ENCODE assay signal across 8 cellular contexts in the genomic region with DNA sequence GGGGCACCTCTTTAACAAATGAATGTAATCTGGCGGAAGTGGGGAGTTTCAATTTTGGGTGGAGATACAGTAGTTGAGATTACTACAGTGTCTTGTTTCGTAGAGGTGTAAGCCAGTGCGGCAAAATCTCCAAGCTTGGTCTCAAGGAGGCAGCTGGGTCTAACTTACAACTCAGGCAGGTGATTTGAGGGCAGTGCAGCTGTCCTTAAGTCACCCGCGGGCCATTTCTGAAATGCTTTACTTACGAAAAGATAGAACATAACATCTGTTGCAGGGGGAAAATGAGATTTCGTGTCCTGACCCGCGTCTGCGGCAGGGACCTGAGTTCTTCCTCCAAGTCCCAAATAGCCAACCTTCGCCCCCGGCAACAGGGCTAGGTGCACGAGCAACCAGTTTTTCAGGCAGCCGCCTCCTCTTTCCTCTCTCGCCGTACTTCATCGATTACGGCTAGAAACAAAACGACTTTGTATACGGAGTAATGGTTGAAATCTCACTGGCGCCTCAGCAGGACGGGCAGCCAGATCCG. TPM values are rescaled to one million over a fixed set of nuclear protein-coding genes. Genes with fewer than 3 reads are reported as not detected.
DNase-seq lines count a peak whose midpoint lies in the region; ATAC-seq and TF ChIP-seq lines count a peak whose summit lies in the region.

No MANE protein-coding gene starts in this region.

- ATAC-seq in HG03108 (IDR thresholded peaks at IDR 0.05; ENCODE audit: unreplicated experiment) (peak; percentile 36), mucosa of descending colon (peak; percentile 34), aorta (ENCODE audit: low FRiP score) (peak; percentile 50)

- intact Hi-C loops in Calu3 (cut with micrococcal nuclease; ENCODE audit: unreplicated experiment) (no loop called here), PC-9 (cut with micrococcal nuclease; ENCODE audit: unreplicated experiment) (loop anchor here (1.0 to 5.0 kb wide), 3 partner anchors 139 to 403 kb away; partner anchors contain the start of gene NEDD9), mucosa of descending colon (cut with DNase I, micrococcal nuclease) (no loop called here), aorta (cut with DNase I) (no loop called here)

- H3K27ac ChIP-seq in PC-9: peak overlapping the region; percentile 56
- no peak overlapping the region for H3K27ac ChIP-seq in ectodermal cell (ENCODE audit: insufficient read depth, low read depth, low read length, poor library complexity, severe bottlenecking)
- peak overlapping the region in 1 of 2 donors; percentile 87 for H3K27ac ChIP-seq in aorta (ENCODE audit: low read depth in 1 of 2, low read length in 2 of 2)

- CTCF ChIA-PET in Calu3 (lab: Charles Lee): interaction anchor here (0.6 to 0.7 kb wide), 2 partner anchors 56 to 604 kb away, joined by 3 to 6 read pairs; no protein-coding TSS in a partner anchor
- CTCF ChIA-PET in PC-9 (lab: Charles Lee): interaction anchor here (1.1 kb wide), 1 partner anchor 403 kb away, joined by 4 read pairs; no protein-coding TSS in a partner anchor

- DNase-seq in Calu3 (no peak), GM19238 (ENCODE audit: insufficient read length, low spot score) (peak; percentile 55), PC-9 (no peak), mucosa of descending colon (no peak), aorta (no peak), putamen (ENCODE audit: low spot score) (no peak)

- whole genome bisulfite sequencing in ectodermal cell, 2 experiments: 3 to 4% methylated on average over 23 of the region's 23 CpGs
- WGBS in aorta, 2 donors: 1 to 2% methylated on average over 23 of the region's 23 CpGs

- H3K27me3 ChIP-seq in PC-9 (ENCODE audit: insufficient read depth, low read depth) (no peaks in the 10 kb centered on the region), ectodermal cell (ENCODE audit: control insufficient read depth, insufficient read depth, low read length, poor library complexity, severe bottlenecking) (peaks cover 11% of the 10 kb centered on the region), aorta (ENCODE audit: control insufficient read depth in 1 of 2, insufficient read depth in 2 of 2, low read length in 1 of 2) (no peaks in the 10 kb centered on the region)

- H3K4me2 ChIP-seq in PC-9: peak overlapping the region; percentile 95

- BruUV-seq in Calu3 (replicated peaks; lab: Mats Ljungman, UMichigan) (TSS peak; percentile 88), PC-9 (replicated peaks; lab: Mats Ljungman, UMichigan) (TSS peak; percentile 92)

- H3K36me3 ChIP-seq in PC-9 (ENCODE audit: low read depth) (no peaks in the 10 kb centered on the region), ectodermal cell (ENCODE audit: control insufficient read depth, insufficient read depth, low read length) (no peaks in the 10 kb centered on the region), mucosa of descending colon (ENCODE audit: low read depth) (peaks cover 3% of the 10 kb centered on the region), aorta (ENCODE audit: control insufficient read depth in 1 of 2, insufficient read depth in 2 of 2, low read length in 1 of 2) (no peaks in the 10 kb centered on the region)

- H2AFZ ChIP-seq in PC-9: peak overlapping the region; percentile 93

- peak overlapping the region; percentile 76 for H3K4me3 ChIP-seq in PC-9
- H3K4me3 ChIP-seq in ectodermal cell (ENCODE audit: insufficient read depth, low read depth, low read length): peak overlapping the region; percentile 82
- peak overlapping the region; percentile 97 for H3K4me3 ChIP-seq in mucosa of descending colon
- peak overlapping the region; percentile 81 to 93 for H3K4me3 ChIP-seq in aorta (ENCODE audit: low read length in 2 of 2)

- peaks cover 25% of the 10 kb centered on the region for H3K36me3 Mint-ChIP-seq in Calu3 (ENCODE audit: insufficient read depth, unreplicated experiment)

- TF ChIP-seq CTCF in Calu3 (IDR thresholded peaks at IDR 0.05; ENCODE audit: unreplicated experiment) (no peak), PC-9 (conservative IDR thresholded peaks at IDR 0.05) (no peak), mucosa of descending colon (IDR thresholded peaks at IDR 0.05) (no peak)

- POLR2A ChIA-PET in PC-9 (lab: Charles Lee; ENCODE audit: unreplicated experiment): interaction anchor here (0.5 to 1.0 kb wide), 6 partner anchors 125 to 403 kb away, joined by 3 to 7 read pairs (median 5); partner anchors contain the start of gene NEDD9

- no peaks in the 10 kb centered on the region for H3K9me2 ChIP-seq in PC-9 (ENCODE audit: insufficient read depth)

- 0 out of 2 replicates have a peak, but pooled peaks cover 6% of the 10 kb centered on the region for H3F3A ChIP-seq in PC-9 (ENCODE audit: insufficient read depth, low read depth)

- no peaks in the 10 kb centered on the region for H3K9me3 ChIP-seq in PC-9 (ENCODE audit: insufficient read depth, low read depth)
- H3K9me3 ChIP-seq in ectodermal cell (ENCODE audit: control insufficient read depth, low read length): no peaks in the 10 kb centered on the region
- H3K9me3 ChIP-seq in mucosa of descending colon: no peaks in the 10 kb centered on the region
- H3K9me3 ChIP-seq in aorta (ENCODE audit: control insufficient read depth, low read length): no peaks in the 10 kb centered on the region

- H3K9me3 Mint-ChIP-seq in Calu3 (ENCODE audit: low read depth, unreplicated experiment): peaks cover under 1% of the 10 kb centered on the region

- H3K79me2 ChIP-seq in PC-9 (ENCODE audit: low read depth): peaks cover 39% of the 10 kb centered on the region

- H3K4me1 ChIP-seq in PC-9 (replicated peaks; ENCODE audit: insufficient read depth): 0 out of 2 replicates have a peak, but pooled peaks cover 8% of the 10 kb centered on the region
- H3K4me1 ChIP-seq in ectodermal cell (ENCODE audit: control insufficient read depth, insufficient read depth, low read length): peaks cover 9% of the 10 kb centered on the region
- peaks cover 18% of the 10 kb centered on the region for H3K4me1 ChIP-seq in mucosa of descending colon (ENCODE audit: low read depth)
- no peaks in the 10 kb centered on the region for H3K4me1 ChIP-seq in aorta (ENCODE audit: control insufficient read depth in 1 of 2, insufficient read depth in 2 of 2, low read length in 2 of 2)

- H3K4me3 Mint-ChIP-seq in Calu3 (ENCODE audit: low read depth, unreplicated experiment): peak overlapping the region; percentile 88

- no peaks in the 10 kb centered on the region for H3K27me3 Mint-ChIP-seq in Calu3 (ENCODE audit: unreplicated experiment)

- H3K4me1 Mint-ChIP-seq in Calu3 (ENCODE audit: low read depth, unreplicated experiment): peaks cover 19% of the 10 kb centered on the region

- H4K20me1 ChIP-seq in PC-9 (ENCODE audit: insufficient read depth): no peaks in the 10 kb centered on the region

- H3K27ac Mint-ChIP-seq in Calu3 (ENCODE audit: unreplicated experiment): peak overlapping the region; percentile 67

RNA-seq across cellular contexts. Expression of gene SMIM13, which starts 0.5 kb away (rescaled TPM):
- total RNA-seq in Calu3 (2022): 9.8 and 10.5 TPM in 2 replicates
- total RNA-seq in PC-9 (2021): 16.7 and 22.2 TPM in 2 replicates
- polyA plus RNA-seq in ectodermal cell (2013, experiment 1 of 4): 6.3 TPM
- polyA plus RNA-seq in ectodermal cell (2013, experiment 2 of 4): 8.7 TPM
- 6.5 TPM for polyA plus RNA-seq in ectodermal cell (2013, experiment 3 of 4)
- polyA plus RNA-seq in ectodermal cell (2013, experiment 4 of 4): 7.4 TPM
- 10 to 100 TPM in 1 of 3 donors, 1 to 10 TPM in 2; 5.4 to 10.9 (median 5.6) TPM for total RNA-seq in mucosa of descending colon
- 1 to 10 TPM; 9.5 to 9.8 TPM for total RNA-seq in aorta
- 1 to 10 TPM; 2.5 to 5.4 TPM for polyA plus RNA-seq in aorta

RNA-seq across cellular contexts. Expression of gene ERVFRD-1, which starts 18.4 kb away (rescaled TPM):
- total RNA-seq in Calu3 (2022): not detected in 2 replicates
- total RNA-seq in PC-9 (2021): not detected in 2 replicates
- not detected for polyA plus RNA-seq in ectodermal cell (2013, experiment 1 of 4)
- not detected for polyA plus RNA-seq in ectodermal cell (2013, experiment 2 of 4)
- not detected for polyA plus RNA-seq in ectodermal cell (2013, experiment 3 of 4)
- not detected for polyA plus RNA-seq in ectodermal cell (2013, experiment 4 of 4)
- under 1 TPM; 0.12 to 0.57 (median 0.19) TPM for total RNA-seq in mucosa of descending colon
- under 1 TPM in 1 of 2 donors, not detected in 1; 0.12 TPM for total RNA-seq in aorta
- not detected for polyA plus RNA-seq in aorta

RNA-seq across cellular contexts. Expression of gene ELOVL2, which starts 49.0 kb away (rescaled TPM):
- total RNA-seq in Calu3 (2022) (0.20 and 0.47 TPM in 2 replicates), PC-9 (2021) (0.23 and 0.41 TPM in 2 replicates), mucosa of descending colon (under 1 TPM in 2 of 3 donors, not detected in 1; 0.12 to 0.63 TPM), aorta (1 to 10 TPM in 1 of 2 donors, under 1 TPM in 1; 0.81 to 1.5 TPM)
- polyA plus RNA-seq in ectodermal cell (2013, experiment 1 of 4): 6.0 TPM
- polyA plus RNA-seq in ectodermal cell (2013, experiment 2 of 4): 6.4 TPM
- polyA plus RNA-seq in ectodermal cell (2013, experiment 3 of 4): 4.3 TPM
- polyA plus RNA-seq in ectodermal cell (2013, experiment 4 of 4): 5.3 TPM
- not detected for polyA plus RNA-seq in aorta
